In the genomic region with DNA sequence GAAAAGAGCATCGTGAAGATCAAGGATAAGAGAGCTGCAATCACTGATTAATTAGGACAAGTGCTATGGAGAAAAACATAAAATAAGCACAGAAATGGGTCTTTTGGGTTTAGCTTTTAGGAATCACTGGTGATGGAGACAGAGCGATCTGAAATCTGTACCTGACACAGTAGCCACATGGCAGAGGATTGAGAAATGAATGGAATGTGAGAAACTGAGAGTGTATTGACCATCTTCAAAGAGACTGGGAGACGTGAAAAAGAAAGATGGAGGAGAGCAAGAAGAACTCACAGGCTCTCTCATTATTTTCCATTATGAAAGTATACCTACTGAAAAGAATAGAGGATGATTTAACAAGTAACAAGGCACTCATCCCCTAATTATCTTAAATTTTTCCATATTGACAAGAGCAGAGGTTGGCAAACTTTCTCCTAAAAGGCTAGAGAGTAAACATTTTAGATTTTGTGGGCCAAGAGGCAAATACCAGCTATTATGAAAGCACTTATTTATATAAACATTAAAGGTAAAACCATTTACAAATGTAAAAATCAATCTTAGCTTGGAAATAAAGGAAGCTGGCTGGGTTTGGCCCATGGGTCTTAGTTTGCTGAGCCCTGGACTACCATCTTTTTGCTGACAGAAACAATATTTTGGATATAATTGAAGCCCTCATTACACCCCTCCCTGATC, we compare ENCODE assay signal across 1 cellular context.
TF ChIP-seq lines count a peak whose summit lies in the region.

No MANE protein-coding gene starts in this region.

TF ChIP-seq in HepG2, 621 proteins besides CTCF, POLR2A, EP300 and RAD21:
- TF ChIP-seq ZBTB26 (CRISPR knock-in tag; IDR thresholded peaks at IDR 0.05; ENCODE audit: borderline replicate concordance) = no peak
- no peak for TF ChIP-seq KLF16 (CRISPR knock-in tag; IDR thresholded peaks at IDR 0.05)
- peak in 1 of 2 experiments; percentile 38; a peak in 2 of 4 replicates for TF ChIP-seq MAFK (conservative IDR thresholded peaks at IDR 0.05 in 1 of 2, IDR thresholded peaks at IDR 0.05 in 1 of 2; ENCODE audit: low read length in 2 of 2)
- no peak for TF ChIP-seq PRPF4 (IDR thresholded peaks at IDR 0.05; ENCODE audit: low read depth, low read length, poor library complexity, severe bottlenecking)
- TF ChIP-seq POLR2AphosphoS5 (IDR thresholded peaks at IDR 0.05; ENCODE audit: low read depth, low read length) = no peak
- TF ChIP-seq MAFF (IDR thresholded peaks at IDR 0.05; ENCODE audit: low read depth, low read length) = 0 out of 2 replicates have a peak, but pooled peaks have one; percentile 23
- TF ChIP-seq ZBTB38 (CRISPR knock-in tag; IDR thresholded peaks at IDR 0.05) = no peak
